ENCODE assay signal across 1 cellular context in genomic region chr7:105028004-105028403, GRCh38.
TF ChIP-seq lines count a peak whose summit lies in the region.

No MANE protein-coding gene starts in this region.

TF ChIP-seq in GM12878, 131 proteins besides CTCF, POLR2A, EP300 and RAD21 (continued from another document):
- TF ChIP-seq PKNOX1 (IDR thresholded peaks at IDR 0.05): peak; percentile 69; the same call in 1 of the 2 replicates
- no peak for TF ChIP-seq MEF2B (IDR thresholded peaks at IDR 0.05; ENCODE audit: partially characterized antibody, poor library complexity, severe bottlenecking)
- TF ChIP-seq USF1 (IDR thresholded peaks at IDR 0.05; ENCODE audit: borderline replicate concordance, extremely low read length, insufficient read depth, low read depth, low read length): no peak
- TF ChIP-seq NR2C1 (IDR thresholded peaks at IDR 0.05): no peak
- TF ChIP-seq TAF1 (IDR thresholded peaks at IDR 0.05; ENCODE audit: borderline replicate concordance, low read depth, low read length): no peak
- TF ChIP-seq TBL1XR1 (IDR thresholded peaks at IDR 0.05; ENCODE audit: low read depth, low read length): no peak
- peak; percentile 25 for TF ChIP-seq SKIL (IDR thresholded peaks at IDR 0.05; ENCODE audit: low read depth, poor library complexity, severe bottlenecking)
- TF ChIP-seq HDAC6 (IDR thresholded peaks at IDR 0.05; ENCODE audit: unreplicated experiment): no peak
- no peak for TF ChIP-seq SREBF2 (IDR thresholded peaks at IDR 0.05; ENCODE audit: low read length)
- TF ChIP-seq TCF7 (IDR thresholded peaks at IDR 0.05; ENCODE audit: borderline replicate concordance): no peak
- peak; percentile 28; the same call in 1 of the 2 replicates for TF ChIP-seq RELB (IDR thresholded peaks at IDR 0.05; ENCODE audit: low read depth)
- TF ChIP-seq TCF12 (IDR thresholded peaks at IDR 0.05; ENCODE audit: low read depth, low read length): no peak
